23 cellular contexts compared by ENCODE assay signal in genomic region chr10:18008989-18009388, GRCh38. TPM values are rescaled to one million over a fixed set of nuclear protein-coding genes. Genes with fewer than 3 reads are reported as not detected.
"Had no signal": no experiment of that assay in that cellular context is flagged by ENCODE, and none has a peak within 500 bp of the region (broad histone marks: within the 10 kb centered on the region; RNA-seq: fewer than 3 reads in every experiment).

No MANE protein-coding gene starts in this region.

- H3K4me3 ChIP-seq: gastrocnemius medialis, heart right ventricle, mucosa of descending colon, neural progenitor cell, ovary, right atrium auricular region, sigmoid colon, stomach, thoracic aorta, transverse colon had no signal

- ATAC-seq: esophagus mucosa, gastrocnemius medialis, heart right ventricle, left lobe of liver, mucosa of descending colon, natural killer cell had no signal

- H3K27ac Mint-ChIP-seq: natural killer cell, neural progenitor cell had no signal

- DNase-seq: effector memory CD4-positive, alpha-beta T cell; gastrocnemius medialis; hypothalamus; kidney glomerular epithelial cell; mammary epithelial cell; mucosa of descending colon; natural killer cell; nucleus accumbens; ovary; sigmoid colon; small intestine; stimulated activated CD4-positive, alpha-beta T cell treated with anti-CD3 and anti-CD28 coated beads, Interleukin-12 subunit alpha, Interleukin-12 subunit beta, amount 100 ng/mL, for 4 hours; stimulated activated naive CD4-positive, alpha-beta T cell; stomach; transverse colon had no signal

- H3K4me1 Mint-ChIP-seq: natural killer cell had no signal

- H3K36me3 Mint-ChIP-seq: natural killer cell, neural progenitor cell had no signal

- H3K9me3 Mint-ChIP-seq: neural progenitor cell had no signal

- H3K4me3 Mint-ChIP-seq: natural killer cell, neural progenitor cell had no signal

RNA-seq across cellular contexts. Expression of gene SLC39A12, which starts 57.3 kb away (rescaled TPM):
- total RNA-seq: fibroblast of villous mesenchyme, gastrocnemius medialis, lower leg skin, mammary epithelial cell, natural killer cell, ovary, right atrium auricular region, stomach had no signal
